ENCODE assay signal across 27 cellular contexts in genomic region chr5:147898875-147899401, GRCh38. TPM values are rescaled to one million over a fixed set of nuclear protein-coding genes. Genes with fewer than 3 reads are reported as not detected.
A peak's percentile ranks its signal among the peaks of the same experiment; 100 is the strongest.
DNase-seq lines count a peak whose midpoint lies in the region; ATAC-seq, FAIRE-seq and TF ChIP-seq lines count a peak whose summit lies in the region.
"Had no signal": no experiment of that assay in that cellular context is flagged by ENCODE, and none has a peak within 500 bp of the region (broad histone marks: within the 10 kb centered on the region; RNA-seq: fewer than 3 reads in every experiment).

No MANE protein-coding gene starts in this region.

- peak overlapping the region; percentile 82 for H3K27ac ChIP-seq in RWPE2 (ENCODE audit: poor library complexity, severe bottlenecking)
- H3K27ac ChIP-seq: gastrocnemius medialis, ovary, testis, WERI-Rb-1 had no signal

- peaks cover 39% of the 10 kb centered on the region for H3K4me1 ChIP-seq in RWPE2 (ENCODE audit: insufficient read depth, poor library complexity, severe bottlenecking)
- H3K4me1 ChIP-seq: gastrocnemius medialis, testis had no signal

- peak; percentile 94 for ATAC-seq in RWPE2 (ENCODE audit: low read depth)
- ATAC-seq in GM19351 (IDR thresholded peaks at IDR 0.05; ENCODE audit: unreplicated experiment), result no peak
- ATAC-seq: gastrocnemius medialis; naive thymus-derived CD8-positive, alpha-beta T cell; right cardiac atrium had no signal

- H3K4me3 ChIP-seq in RWPE2 (ENCODE audit: severe bottlenecking), result no peak overlapping the region
- H3K4me3 ChIP-seq in fibroblast of the aortic adventitia (ENCODE audit: low read depth, low read length), result no peak overlapping the region
- H3K4me3 ChIP-seq: gastrocnemius medialis, ovary, testis had no signal

- no peak for TF ChIP-seq CTCF in RWPE2 (IDR thresholded peaks at IDR 0.05; ENCODE audit: poor library complexity, severe bottlenecking)
- no peak for TF ChIP-seq CTCF in fibroblast of the aortic adventitia (IDR thresholded peaks at IDR 0.05; ENCODE audit: insufficient read depth, low read length)

- no peaks in the 10 kb centered on the region for H3K27me3 ChIP-seq in RWPE2 (ENCODE audit: insufficient read depth, poor library complexity, severe bottlenecking)
- H3K27me3 ChIP-seq: gastrocnemius medialis, ovary, testis had no signal

- H3K36me3 ChIP-seq in RWPE2 (ENCODE audit: low read depth), result no peaks in the 10 kb centered on the region
- H3K36me3 ChIP-seq: gastrocnemius medialis, ovary, WERI-Rb-1 had no signal

- peak; percentile 48 for FAIRE-seq in urothelium cell line (lab: Jason Lieb, UNC)

- H3K9me3 ChIP-seq in RWPE2 (ENCODE audit: severe bottlenecking), result no peaks in the 10 kb centered on the region
- H3K9me3 ChIP-seq: gastrocnemius medialis, ovary, testis had no signal

- DNase-seq in HT-29 (ENCODE audit: low spot score) (peak; percentile 29), RWPE2 (ENCODE audit: low spot score) (no peak), fibroblast of the aortic adventitia (ENCODE audit: low read depth) (peak; percentile 52), urothelium cell line (ENCODE audit: low spot score) (no peak), superior temporal gyrus (ENCODE audit: extremely low spot score) (no peak), NCI-H2029 treated with DMSO at 0.1 percent for 48 hours (lab: John Stamatoyannopoulos, UW) (no peak)
- DNase-seq: activated CD4-positive, alpha-beta T cell treated with anti-CD3 and anti-CD28 coated beads, Interleukin-2, amount 50 U/mL, for 1 hour; activated CD8-positive, alpha-beta memory T cell treated with anti-CD3 and anti-CD28 coated beads, Interleukin-2, amount 50 U/mL, for 48 hours; activated effector memory CD4-positive, alpha-beta T cell treated with Interleukin-2 at 50 U/mL for 16 hours; COR-L47; EL; gastrocnemius medialis; HCEC 1CT; mesendoderm; naive thymus-derived CD8-positive, alpha-beta T cell; NCI-H1417 treated with DMSO at 0.1 percent for 48 hours; NCI-H524; ovary; right cardiac atrium; SIG-M5; T-helper 2 cell; testis; WERI-Rb-1 had no signal

RNA-seq across cellular contexts. Expression of gene C5orf46, which starts 7.4 kb away (rescaled TPM):
- total RNA-seq in HT-29 (2014; rRNA removed; shearing (Covaris generic)), result not detected in 2 replicates
- not detected in 2 replicates for total RNA-seq in fibroblast of the aortic adventitia (ENCODE audit: low replicate concordance)
- total RNA-seq: B cell; dermis microvascular lymphatic vessel endothelial cell; gastrocnemius medialis; naive thymus-derived CD8-positive, alpha-beta T cell; ovary had no signal

RNA-seq across cellular contexts. Expression of gene SCGB3A2, which starts 20.4 kb away (rescaled TPM):
- not detected in 2 replicates for total RNA-seq in HT-29 (2014; rRNA removed; shearing (Covaris generic))
- not detected in 2 replicates for total RNA-seq in fibroblast of the aortic adventitia (ENCODE audit: low replicate concordance)
- total RNA-seq: B cell; cardiac septum; dermis microvascular lymphatic vessel endothelial cell; gastrocnemius medialis; naive thymus-derived CD8-positive, alpha-beta T cell; testis had no signal

Comparison
In these comparisons a context has a peak if more than half of its experiments do, and no peak if none do; other contexts are left out.
1. DNase-seq: peak in HT-29 (single experiment) and fibroblast of the aortic adventitia (single experiment); none in RWPE2 (single experiment), urothelium cell line (single experiment), superior temporal gyrus (single experiment) and NCI-H2029 treated with DMSO at 0.1 percent for 48 hours (single experiment).